In the genomic region with DNA sequence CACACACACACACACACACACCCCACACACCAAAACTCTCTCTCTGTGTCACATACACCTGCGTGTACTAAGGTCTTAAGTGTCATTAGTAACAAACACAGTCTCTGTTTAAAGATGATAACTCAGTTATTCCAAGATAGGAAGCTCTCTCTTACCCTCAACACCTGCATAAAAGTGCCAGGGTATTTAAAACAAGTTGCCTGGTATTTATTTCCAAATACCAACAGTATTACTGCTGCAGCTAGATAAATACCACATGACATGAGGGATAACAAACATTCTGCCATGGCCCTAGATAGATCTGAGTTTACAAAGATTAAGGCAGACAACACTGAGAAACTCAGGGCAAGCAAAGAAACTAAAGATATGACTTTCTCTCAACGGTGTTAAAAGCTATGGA, we compare ENCODE assay signal across 2 cellular contexts.
TF ChIP-seq lines count a peak whose summit lies in the region.

No MANE protein-coding gene starts in this region.

TF ChIP-seq in endothelial cell of umbilical vein, 7 proteins besides CTCF, POLR2A, EP300 and RAD21:
- TF ChIP-seq, protein P1, sequence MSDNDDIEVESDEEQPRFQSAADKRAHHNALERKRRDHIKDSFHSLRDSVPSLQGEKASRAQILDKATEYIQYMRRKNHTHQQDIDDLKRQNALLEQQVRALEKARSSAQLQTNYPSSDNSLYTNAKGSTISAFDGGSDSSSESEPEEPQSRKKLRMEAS (IDR thresholded peaks at IDR 0.05; ENCODE audit: insufficient read depth, insufficient read length), result no peak
- TF ChIP-seq JUN (IDR thresholded peaks at IDR 0.05; ENCODE audit: borderline replicate concordance, insufficient read depth, insufficient read length, low read depth) (no peak), MYC (IDR thresholded peaks at IDR 0.05; ENCODE audit: low read depth, low read length) (no peak), GATA2 (IDR thresholded peaks at IDR 0.05; ENCODE audit: insufficient read depth, insufficient read length, low read depth, low read length) (no peak)

TF ChIP-seq in WTC11, 78 proteins besides CTCF, POLR2A, EP300 and RAD21:
- TF ChIP-seq ZNF263 (CRISPR knock-in tag; IDR thresholded peaks at IDR 0.05; ENCODE audit: low read depth), result no peak
- no peak for TF ChIP-seq KAT7 (CRISPR knock-in tag; IDR thresholded peaks at IDR 0.05; ENCODE audit: borderline replicate concordance)
- TF ChIP-seq, protein P2, sequence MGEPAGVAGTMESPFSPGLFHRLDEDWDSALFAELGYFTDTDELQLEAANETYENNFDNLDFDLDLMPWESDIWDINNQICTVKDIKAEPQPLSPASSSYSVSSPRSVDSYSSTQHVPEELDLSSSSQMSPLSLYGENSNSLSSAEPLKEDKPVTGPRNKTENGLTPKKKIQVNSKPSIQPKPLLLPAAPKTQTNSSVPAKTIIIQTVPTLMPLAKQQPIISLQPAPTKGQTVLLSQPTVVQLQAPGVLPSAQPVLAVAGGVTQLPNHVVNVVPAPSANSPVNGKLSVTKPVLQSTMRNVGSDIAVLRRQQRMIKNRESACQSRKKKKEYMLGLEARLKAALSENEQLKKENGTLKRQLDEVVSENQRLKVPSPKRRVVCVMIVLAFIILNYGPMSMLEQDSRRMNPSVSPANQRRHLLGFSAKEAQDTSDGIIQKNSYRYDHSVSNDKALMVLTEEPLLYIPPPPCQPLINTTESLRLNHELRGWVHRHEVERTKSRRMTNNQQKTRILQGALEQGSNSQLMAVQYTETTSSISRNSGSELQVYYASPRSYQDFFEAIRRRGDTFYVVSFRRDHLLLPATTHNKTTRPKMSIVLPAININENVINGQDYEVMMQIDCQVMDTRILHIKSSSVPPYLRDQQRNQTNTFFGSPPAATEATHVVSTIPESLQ (CRISPR knock-in tag; IDR thresholded peaks at IDR 0.05), result no peak
- TF ChIP-seq, protein P3, sequence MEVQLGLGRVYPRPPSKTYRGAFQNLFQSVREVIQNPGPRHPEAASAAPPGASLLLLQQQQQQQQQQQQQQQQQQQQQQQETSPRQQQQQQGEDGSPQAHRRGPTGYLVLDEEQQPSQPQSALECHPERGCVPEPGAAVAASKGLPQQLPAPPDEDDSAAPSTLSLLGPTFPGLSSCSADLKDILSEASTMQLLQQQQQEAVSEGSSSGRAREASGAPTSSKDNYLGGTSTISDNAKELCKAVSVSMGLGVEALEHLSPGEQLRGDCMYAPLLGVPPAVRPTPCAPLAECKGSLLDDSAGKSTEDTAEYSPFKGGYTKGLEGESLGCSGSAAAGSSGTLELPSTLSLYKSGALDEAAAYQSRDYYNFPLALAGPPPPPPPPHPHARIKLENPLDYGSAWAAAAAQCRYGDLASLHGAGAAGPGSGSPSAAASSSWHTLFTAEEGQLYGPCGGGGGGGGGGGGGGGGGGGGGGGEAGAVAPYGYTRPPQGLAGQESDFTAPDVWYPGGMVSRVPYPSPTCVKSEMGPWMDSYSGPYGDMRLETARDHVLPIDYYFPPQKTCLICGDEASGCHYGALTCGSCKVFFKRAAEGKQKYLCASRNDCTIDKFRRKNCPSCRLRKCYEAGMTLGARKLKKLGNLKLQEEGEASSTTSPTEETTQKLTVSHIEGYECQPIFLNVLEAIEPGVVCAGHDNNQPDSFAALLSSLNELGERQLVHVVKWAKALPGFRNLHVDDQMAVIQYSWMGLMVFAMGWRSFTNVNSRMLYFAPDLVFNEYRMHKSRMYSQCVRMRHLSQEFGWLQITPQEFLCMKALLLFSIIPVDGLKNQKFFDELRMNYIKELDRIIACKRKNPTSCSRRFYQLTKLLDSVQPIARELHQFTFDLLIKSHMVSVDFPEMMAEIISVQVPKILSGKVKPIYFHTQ (CRISPR knock-in tag; IDR thresholded peaks at IDR 0.05), result no peak
- TF ChIP-seq ZNF423 (CRISPR knock-in tag; IDR thresholded peaks at IDR 0.05), result no peak
- TF ChIP-seq, protein P4, sequence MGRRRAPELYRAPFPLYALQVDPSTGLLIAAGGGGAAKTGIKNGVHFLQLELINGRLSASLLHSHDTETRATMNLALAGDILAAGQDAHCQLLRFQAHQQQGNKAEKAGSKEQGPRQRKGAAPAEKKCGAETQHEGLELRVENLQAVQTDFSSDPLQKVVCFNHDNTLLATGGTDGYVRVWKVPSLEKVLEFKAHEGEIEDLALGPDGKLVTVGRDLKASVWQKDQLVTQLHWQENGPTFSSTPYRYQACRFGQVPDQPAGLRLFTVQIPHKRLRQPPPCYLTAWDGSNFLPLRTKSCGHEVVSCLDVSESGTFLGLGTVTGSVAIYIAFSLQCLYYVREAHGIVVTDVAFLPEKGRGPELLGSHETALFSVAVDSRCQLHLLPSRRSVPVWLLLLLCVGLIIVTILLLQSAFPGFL (CRISPR knock-in tag; IDR thresholded peaks at IDR 0.05; ENCODE audit: borderline replicate concordance), result no peak
- TF ChIP-seq CREB1 (CRISPR knock-in tag; IDR thresholded peaks at IDR 0.05), result no peak
- TF ChIP-seq, protein P5, sequence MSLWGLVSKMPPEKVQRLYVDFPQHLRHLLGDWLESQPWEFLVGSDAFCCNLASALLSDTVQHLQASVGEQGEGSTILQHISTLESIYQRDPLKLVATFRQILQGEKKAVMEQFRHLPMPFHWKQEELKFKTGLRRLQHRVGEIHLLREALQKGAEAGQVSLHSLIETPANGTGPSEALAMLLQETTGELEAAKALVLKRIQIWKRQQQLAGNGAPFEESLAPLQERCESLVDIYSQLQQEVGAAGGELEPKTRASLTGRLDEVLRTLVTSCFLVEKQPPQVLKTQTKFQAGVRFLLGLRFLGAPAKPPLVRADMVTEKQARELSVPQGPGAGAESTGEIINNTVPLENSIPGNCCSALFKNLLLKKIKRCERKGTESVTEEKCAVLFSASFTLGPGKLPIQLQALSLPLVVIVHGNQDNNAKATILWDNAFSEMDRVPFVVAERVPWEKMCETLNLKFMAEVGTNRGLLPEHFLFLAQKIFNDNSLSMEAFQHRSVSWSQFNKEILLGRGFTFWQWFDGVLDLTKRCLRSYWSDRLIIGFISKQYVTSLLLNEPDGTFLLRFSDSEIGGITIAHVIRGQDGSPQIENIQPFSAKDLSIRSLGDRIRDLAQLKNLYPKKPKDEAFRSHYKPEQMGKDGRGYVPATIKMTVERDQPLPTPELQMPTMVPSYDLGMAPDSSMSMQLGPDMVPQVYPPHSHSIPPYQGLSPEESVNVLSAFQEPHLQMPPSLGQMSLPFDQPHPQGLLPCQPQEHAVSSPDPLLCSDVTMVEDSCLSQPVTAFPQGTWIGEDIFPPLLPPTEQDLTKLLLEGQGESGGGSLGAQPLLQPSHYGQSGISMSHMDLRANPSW (CRISPR knock-in tag; conservative IDR thresholded peaks at IDR 0.05; ENCODE audit: low read depth), result no peak
- TF ChIP-seq, protein P6, sequence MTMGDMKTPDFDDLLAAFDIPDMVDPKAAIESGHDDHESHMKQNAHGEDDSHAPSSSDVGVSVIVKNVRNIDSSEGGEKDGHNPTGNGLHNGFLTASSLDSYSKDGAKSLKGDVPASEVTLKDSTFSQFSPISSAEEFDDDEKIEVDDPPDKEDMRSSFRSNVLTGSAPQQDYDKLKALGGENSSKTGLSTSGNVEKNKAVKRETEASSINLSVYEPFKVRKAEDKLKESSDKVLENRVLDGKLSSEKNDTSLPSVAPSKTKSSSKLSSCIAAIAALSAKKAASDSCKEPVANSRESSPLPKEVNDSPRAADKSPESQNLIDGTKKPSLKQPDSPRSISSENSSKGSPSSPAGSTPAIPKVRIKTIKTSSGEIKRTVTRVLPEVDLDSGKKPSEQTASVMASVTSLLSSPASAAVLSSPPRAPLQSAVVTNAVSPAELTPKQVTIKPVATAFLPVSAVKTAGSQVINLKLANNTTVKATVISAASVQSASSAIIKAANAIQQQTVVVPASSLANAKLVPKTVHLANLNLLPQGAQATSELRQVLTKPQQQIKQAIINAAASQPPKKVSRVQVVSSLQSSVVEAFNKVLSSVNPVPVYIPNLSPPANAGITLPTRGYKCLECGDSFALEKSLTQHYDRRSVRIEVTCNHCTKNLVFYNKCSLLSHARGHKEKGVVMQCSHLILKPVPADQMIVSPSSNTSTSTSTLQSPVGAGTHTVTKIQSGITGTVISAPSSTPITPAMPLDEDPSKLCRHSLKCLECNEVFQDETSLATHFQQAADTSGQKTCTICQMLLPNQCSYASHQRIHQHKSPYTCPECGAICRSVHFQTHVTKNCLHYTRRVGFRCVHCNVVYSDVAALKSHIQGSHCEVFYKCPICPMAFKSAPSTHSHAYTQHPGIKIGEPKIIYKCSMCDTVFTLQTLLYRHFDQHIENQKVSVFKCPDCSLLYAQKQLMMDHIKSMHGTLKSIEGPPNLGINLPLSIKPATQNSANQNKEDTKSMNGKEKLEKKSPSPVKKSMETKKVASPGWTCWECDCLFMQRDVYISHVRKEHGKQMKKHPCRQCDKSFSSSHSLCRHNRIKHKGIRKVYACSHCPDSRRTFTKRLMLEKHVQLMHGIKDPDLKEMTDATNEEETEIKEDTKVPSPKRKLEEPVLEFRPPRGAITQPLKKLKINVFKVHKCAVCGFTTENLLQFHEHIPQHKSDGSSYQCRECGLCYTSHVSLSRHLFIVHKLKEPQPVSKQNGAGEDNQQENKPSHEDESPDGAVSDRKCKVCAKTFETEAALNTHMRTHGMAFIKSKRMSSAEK (CRISPR knock-in tag; IDR thresholded peaks at IDR 0.05; ENCODE audit: borderline replicate concordance), result no peak
- TF ChIP-seq, protein P7, sequence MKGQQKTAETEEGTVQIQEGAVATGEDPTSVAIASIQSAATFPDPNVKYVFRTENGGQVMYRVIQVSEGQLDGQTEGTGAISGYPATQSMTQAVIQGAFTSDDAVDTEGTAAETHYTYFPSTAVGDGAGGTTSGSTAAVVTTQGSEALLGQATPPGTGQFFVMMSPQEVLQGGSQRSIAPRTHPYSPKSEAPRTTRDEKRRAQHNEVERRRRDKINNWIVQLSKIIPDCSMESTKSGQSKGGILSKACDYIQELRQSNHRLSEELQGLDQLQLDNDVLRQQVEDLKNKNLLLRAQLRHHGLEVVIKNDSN (CRISPR knock-in tag; IDR thresholded peaks at IDR 0.05), result no peak
- TF ChIP-seq ESRRA (CRISPR knock-in tag; IDR thresholded peaks at IDR 0.05; ENCODE audit: borderline replicate concordance), result no peak
- TF ChIP-seq, protein P8, sequence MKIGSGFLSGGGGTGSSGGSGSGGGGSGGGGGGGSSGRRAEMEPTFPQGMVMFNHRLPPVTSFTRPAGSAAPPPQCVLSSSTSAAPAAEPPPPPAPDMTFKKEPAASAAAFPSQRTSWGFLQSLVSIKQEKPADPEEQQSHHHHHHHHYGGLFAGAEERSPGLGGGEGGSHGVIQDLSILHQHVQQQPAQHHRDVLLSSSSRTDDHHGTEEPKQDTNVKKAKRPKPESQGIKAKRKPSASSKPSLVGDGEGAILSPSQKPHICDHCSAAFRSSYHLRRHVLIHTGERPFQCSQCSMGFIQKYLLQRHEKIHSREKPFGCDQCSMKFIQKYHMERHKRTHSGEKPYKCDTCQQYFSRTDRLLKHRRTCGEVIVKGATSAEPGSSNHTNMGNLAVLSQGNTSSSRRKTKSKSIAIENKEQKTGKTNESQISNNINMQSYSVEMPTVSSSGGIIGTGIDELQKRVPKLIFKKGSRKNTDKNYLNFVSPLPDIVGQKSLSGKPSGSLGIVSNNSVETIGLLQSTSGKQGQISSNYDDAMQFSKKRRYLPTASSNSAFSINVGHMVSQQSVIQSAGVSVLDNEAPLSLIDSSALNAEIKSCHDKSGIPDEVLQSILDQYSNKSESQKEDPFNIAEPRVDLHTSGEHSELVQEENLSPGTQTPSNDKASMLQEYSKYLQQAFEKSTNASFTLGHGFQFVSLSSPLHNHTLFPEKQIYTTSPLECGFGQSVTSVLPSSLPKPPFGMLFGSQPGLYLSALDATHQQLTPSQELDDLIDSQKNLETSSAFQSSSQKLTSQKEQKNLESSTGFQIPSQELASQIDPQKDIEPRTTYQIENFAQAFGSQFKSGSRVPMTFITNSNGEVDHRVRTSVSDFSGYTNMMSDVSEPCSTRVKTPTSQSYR (CRISPR knock-in tag; IDR thresholded peaks at IDR 0.05), result no peak
- TF ChIP-seq SOX15 (CRISPR knock-in tag; IDR thresholded peaks at IDR 0.05), result no peak
- TF ChIP-seq, protein P9, sequence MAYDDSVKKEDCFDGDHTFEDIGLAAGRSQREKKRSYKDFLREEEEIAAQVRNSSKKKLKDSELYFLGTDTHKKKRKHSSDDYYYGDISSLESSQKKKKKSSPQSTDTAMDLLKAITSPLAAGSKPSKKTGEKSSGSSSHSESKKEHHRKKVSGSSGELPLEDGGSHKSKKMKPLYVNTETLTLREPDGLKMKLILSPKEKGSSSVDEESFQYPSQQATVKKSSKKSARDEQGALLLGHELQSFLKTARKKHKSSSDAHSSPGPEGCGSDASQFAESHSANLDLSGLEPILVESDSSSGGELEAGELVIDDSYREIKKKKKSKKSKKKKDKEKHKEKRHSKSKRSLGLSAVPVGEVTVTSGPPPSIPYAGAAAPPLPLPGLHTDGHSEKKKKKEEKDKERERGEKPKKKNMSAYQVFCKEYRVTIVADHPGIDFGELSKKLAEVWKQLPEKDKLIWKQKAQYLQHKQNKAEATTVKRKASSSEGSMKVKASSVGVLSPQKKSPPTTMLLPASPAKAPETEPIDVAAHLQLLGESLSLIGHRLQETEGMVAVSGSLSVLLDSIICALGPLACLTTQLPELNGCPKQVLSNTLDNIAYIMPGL (CRISPR knock-in tag; IDR thresholded peaks at IDR 0.05), result no peak
